Comparison of ENCODE assay signal across 1 cellular context in the genomic region with DNA sequence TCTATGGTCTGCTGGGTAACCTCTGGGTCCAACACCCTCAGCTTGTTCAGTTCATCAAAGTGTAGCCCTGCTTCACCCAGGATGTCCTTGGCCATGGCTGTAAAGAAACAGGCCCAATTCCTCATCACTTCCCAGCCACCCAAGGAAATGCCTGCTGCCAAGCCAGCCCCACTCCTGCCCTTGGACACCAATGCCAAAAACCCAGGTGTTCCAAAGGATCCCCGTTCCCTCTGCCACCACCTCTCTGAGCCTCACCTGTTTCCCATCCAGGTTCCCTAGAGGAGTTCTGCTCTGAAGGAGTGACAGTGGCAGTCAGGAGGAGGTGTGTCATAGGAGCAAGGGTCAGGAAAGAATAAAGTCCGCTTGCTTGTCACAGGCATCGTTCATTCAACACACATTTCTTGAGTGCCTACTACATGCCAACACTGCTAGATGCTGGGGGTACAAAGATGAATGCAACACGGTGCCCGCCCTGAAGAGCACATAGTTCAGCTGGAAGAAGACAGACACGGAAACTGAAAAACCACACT.
TF ChIP-seq lines count a peak whose summit lies in the region.

No MANE protein-coding gene starts in this region.

TF ChIP-seq in HepG2, 621 proteins besides CTCF, POLR2A, EP300 and RAD21:
- peak; percentile 39 for TF ChIP-seq RBM22 (optimal IDR thresholded peaks at IDR 0.05; ENCODE audit: low read length)
- no peak for TF ChIP-seq ELF4 (CRISPR knock-in tag; IDR thresholded peaks at IDR 0.05; ENCODE audit: borderline replicate concordance)
- no peak for TF ChIP-seq FOSL2 (CRISPR knock-in tag; IDR thresholded peaks at IDR 0.05)
TF ChIP-seq in HepG2: peak in this region for 1.
